8 cellular contexts compared by ENCODE assay signal in genomic region chr4:107035711-107036601, GRCh38. TPM values are rescaled to one million over a fixed set of nuclear protein-coding genes. Genes with fewer than 3 reads are reported as not detected.
A peak's percentile ranks its signal among the peaks of the same experiment; 100 is the strongest.
DNase-seq lines count a peak whose midpoint lies in the region; ATAC-seq and TF ChIP-seq lines count a peak whose summit lies in the region.

Gene DKK2, minus strand, starts transcription at chr4:107036313. Its CDS starts 722 bp downstream, at chr4:107035591.

- peak within 1 kb of the TSS; percentile 69 to 83 for H3K4me3 ChIP-seq in SK-N-SH (ENCODE audit: low read depth in 2 of 2, low read length in 1 of 2)
- H3K4me3 ChIP-seq in epithelial cell of proximal tubule (ENCODE audit: low read depth, low read length), result peak within 1 kb of the TSS; percentile 48

- no peak for DNase-seq in activated T-cell treated with anti-CD3 and anti-CD28 coated beads, Interleukin-2, amount 50 U/mL, for 4 hours
- DNase-seq in activated T-cell treated with anti-CD3 and anti-CD28 coated beads for 4 hours, result no peak
- DNase-seq in SK-N-SH, result peak; percentile 40
- no peak for DNase-seq in epithelial cell of proximal tubule (ENCODE audit: low read depth)
- DNase-seq in nephron progenitor cell, result peak; percentile 36
- no peak for DNase-seq in NCI-H146 treated with DMSO at 0.1 percent for 48 hours (lab: John Stamatoyannopoulos, UW; ENCODE audit: unreplicated experiment)
- DNase-seq in central memory CD4-positive, alpha-beta T cell, result no peak

- no peaks in the 10 kb centered on the region for H3K9me2 ChIP-seq in SK-N-SH

- H2AFZ ChIP-seq in SK-N-SH (ENCODE audit: low read depth), result peak within 1 kb of the TSS; percentile 93

- H3K36me3 Mint-ChIP-seq in activated T-cell treated with anti-CD3 and anti-CD28 coated beads, Interleukin-2, amount 50 U/mL, for 4 hours (ENCODE audit: insufficient read depth), result no peaks in the 10 kb centered on the region
- no peaks in the 10 kb centered on the region for H3K36me3 Mint-ChIP-seq in nephron progenitor cell (ENCODE audit: low read depth)

- WGBS in SK-N-SH (ENCODE audit: low lambda C conversion rate), result 3% methylated on average over 36 of the region's 45 CpGs

- ATAC-seq in activated T-cell treated with anti-CD3 and anti-CD28 coated beads, Interleukin-2, amount 50 U/mL, for 4 hours, result peak; percentile 51 to 53
- no peak for ATAC-seq in GM21619 (IDR thresholded peaks at IDR 0.05; ENCODE audit: unreplicated experiment)

- H3K27me3 Mint-ChIP-seq in activated T-cell treated with anti-CD3 and anti-CD28 coated beads, Interleukin-2, amount 50 U/mL, for 4 hours (ENCODE audit: low read depth), result peaks cover 54% of the 10 kb centered on the region
- peaks cover 56% of the 10 kb centered on the region for H3K27me3 Mint-ChIP-seq in nephron progenitor cell (ENCODE audit: low read depth, poor library complexity)

- H3K4me1 ChIP-seq in SK-N-SH (ENCODE audit: control insufficient read depth in 1 of 2, insufficient read depth in 2 of 2, low read depth in 1 of 2, low read length in 1 of 2), result peaks cover 0 to 15% of the 10 kb centered on the region in 2 experiments; a peak in 2 of 4 replicates

- peak within 1 kb of the TSS; percentile 94 for H3K4me2 ChIP-seq in SK-N-SH

- POLR2A ChIA-PET in SK-N-SH (lab: Yijun Ruan, JAX), result no interaction called here

- H3K27me3 ChIP-seq in SK-N-SH (ENCODE audit: insufficient read depth), result no peaks in the 10 kb centered on the region

- peaks cover 11% of the 10 kb centered on the region for H3F3A ChIP-seq in SK-N-SH (replicated peaks; ENCODE audit: insufficient read depth)

- no peaks in the 10 kb centered on the region for H4K20me1 ChIP-seq in SK-N-SH (ENCODE audit: insufficient read depth)

- peaks cover 0 to 3% of the 10 kb centered on the region in 2 experiments for H3K36me3 ChIP-seq in SK-N-SH (replicated peaks in 1 of 2; ENCODE audit: control insufficient read depth in 1 of 2, insufficient read depth in 2 of 2, low read length in 1 of 2)

- H3K9me3 Mint-ChIP-seq in activated T-cell treated with anti-CD3 and anti-CD28 coated beads, Interleukin-2, amount 50 U/mL, for 4 hours, result no peaks in the 10 kb centered on the region
- no peaks in the 10 kb centered on the region for H3K9me3 Mint-ChIP-seq in nephron progenitor cell

- H3K9me3 ChIP-seq in SK-N-SH, result no peaks in the 10 kb centered on the region

- peak within 1 kb of the TSS; percentile 47; the same call in 1 of the 2 replicates for H3K9ac ChIP-seq in SK-N-SH

- peak within 1 kb of the TSS in 1 of 2 experiments; percentile 81; a peak in 2 of 4 replicates for H3K27ac ChIP-seq in SK-N-SH (ENCODE audit: low read depth in 2 of 2, low read length in 1 of 2)

- TF ChIP-seq RAD21 in SK-N-SH (IDR thresholded peaks at IDR 0.05; ENCODE audit: low read length), result peak; percentile 12; the same call in 1 of the 2 replicates

- H3K27ac Mint-ChIP-seq in nephron progenitor cell, result no peak within 1 kb of the TSS

- TF ChIP-seq CTCF in SK-N-SH (IDR thresholded peaks at IDR 0.05), result no peak
- no peak for TF ChIP-seq CTCF in epithelial cell of proximal tubule (conservative IDR thresholded peaks at IDR 0.05; ENCODE audit: low read depth, low read length)
- TF ChIP-seq CTCF in nephron progenitor cell (IDR thresholded peaks at IDR 0.05), result no peak

- TF ChIP-seq EP300 in SK-N-SH (IDR thresholded peaks at IDR 0.05; ENCODE audit: borderline replicate concordance in 1 of 2, low read depth in 1 of 2, low read length in 1 of 2), result no peak

- H3K79me2 ChIP-seq in SK-N-SH (ENCODE audit: insufficient read depth), result no peaks in the 10 kb centered on the region

- H3K4me3 Mint-ChIP-seq in activated T-cell treated with anti-CD3 and anti-CD28 coated beads, Interleukin-2, amount 50 U/mL, for 4 hours, result peak within 1 kb of the TSS; percentile 60
- peak within 1 kb of the TSS; percentile 93 for H3K4me3 Mint-ChIP-seq in nephron progenitor cell

- H3K4me1 Mint-ChIP-seq in activated T-cell treated with anti-CD3 and anti-CD28 coated beads, Interleukin-2, amount 50 U/mL, for 4 hours (ENCODE audit: low read depth), result peaks cover 20% of the 10 kb centered on the region
- peaks cover 37% of the 10 kb centered on the region for H3K4me1 Mint-ChIP-seq in nephron progenitor cell

- CTCF ChIA-PET in SK-N-SH (lab: Yijun Ruan, JAX), result interaction anchor here (0.7 to 10.1 kb wide), 33 partner anchors 8 to 701 kb away, joined by 3 to 109 read pairs (median 4); no protein-coding TSS in a partner anchor

TF ChIP-seq in SK-N-SH, 30 proteins besides CTCF, POLR2A, EP300 and RAD21:
- peak; percentile 36; the same call in 1 of the 2 replicates for TF ChIP-seq MAX (IDR thresholded peaks at IDR 0.05; ENCODE audit: low read depth)
- no peak for TF ChIP-seq SMC3 (IDR thresholded peaks at IDR 0.05; ENCODE audit: low read depth, low read length)
- no peak for TF ChIP-seq REST (IDR thresholded peaks at IDR 0.05; ENCODE audit: low read depth, low read length)
- peak; percentile 60; the same call in 1 of the 2 replicates for TF ChIP-seq MXI1 (IDR thresholded peaks at IDR 0.05; ENCODE audit: low read depth, low read length)
- TF ChIP-seq RFX5 (IDR thresholded peaks at IDR 0.05; ENCODE audit: low read length), result no peak
- TF ChIP-seq GABPA (IDR thresholded peaks at IDR 0.05; ENCODE audit: low read depth), result peak; percentile 35; the same call in 1 of the 2 replicates
- TF ChIP-seq TAF1 (IDR thresholded peaks at IDR 0.05; ENCODE audit: borderline replicate concordance, low read depth, low read length), result no peak; the same call in 1 of the 2 replicates
- peak; percentile 22 for TF ChIP-seq POLR2AphosphoS5 (IDR thresholded peaks at IDR 0.05; ENCODE audit: low read depth, low read length)
- 0 out of 2 replicates have a peak, but pooled peaks have one; percentile 16 for TF ChIP-seq SIN3A (IDR thresholded peaks at IDR 0.05; ENCODE audit: borderline replicate concordance, low read depth, low read length)
- TF ChIP-seq RXRA (IDR thresholded peaks at IDR 0.05; ENCODE audit: borderline replicate concordance, low read depth), result no peak
- no peak for TF ChIP-seq IRF3 (IDR thresholded peaks at IDR 0.05; ENCODE audit: low read depth, low read length)
- TF ChIP-seq RCOR1 (IDR thresholded peaks at IDR 0.05; ENCODE audit: low read length), result no peak

RNA-seq across cellular contexts. Expression of gene DKK2, which starts in this region (rescaled TPM):
- not detected for total RNA-seq in activated T-cell treated with anti-CD3 and anti-CD28 coated beads, Interleukin-2, amount 50 U/mL, for 4 hours
- polyA plus RNA-seq in SK-N-SH (2012; rRNA removed), result 53.1 and 55.7 TPM in 2 replicates
- 51.2 and 54.9 TPM in 2 replicates for polyA plus RNA-seq in SK-N-SH (2012; cell fraction: cytosol; rRNA removed)
- 38.2 and 47.2 TPM in 2 replicates for polyA plus RNA-seq in SK-N-SH (2012; cell fraction: nucleus; rRNA removed)
- total RNA-seq in epithelial cell of proximal tubule, result 0.40 and 0.94 TPM in 2 replicates

Comparison
In these comparisons a context has a peak if more than half of its experiments do, and no peak if none do; other contexts are left out.
1. Peak in ATAC-seq in activated T-cell treated with anti-CD3 and anti-CD28 coated beads, Interleukin-2, amount 50 U/mL, for 4 hours; RNA of the gene not detected or under 1 TPM.
2. DNase-seq: peak in SK-N-SH (single experiment) and nephron progenitor cell (single experiment); none in activated T-cell treated with anti-CD3 and anti-CD28 coated beads, Interleukin-2, amount 50 U/mL, for 4 hours (single experiment), activated T-cell treated with anti-CD3 and anti-CD28 coated beads for 4 hours (single experiment), epithelial cell of proximal tubule (single experiment), NCI-H146 treated with DMSO at 0.1 percent for 48 hours (single experiment) and central memory CD4-positive, alpha-beta T cell (single experiment).